8 cellular contexts compared by ENCODE assay signal in the genomic region with DNA sequence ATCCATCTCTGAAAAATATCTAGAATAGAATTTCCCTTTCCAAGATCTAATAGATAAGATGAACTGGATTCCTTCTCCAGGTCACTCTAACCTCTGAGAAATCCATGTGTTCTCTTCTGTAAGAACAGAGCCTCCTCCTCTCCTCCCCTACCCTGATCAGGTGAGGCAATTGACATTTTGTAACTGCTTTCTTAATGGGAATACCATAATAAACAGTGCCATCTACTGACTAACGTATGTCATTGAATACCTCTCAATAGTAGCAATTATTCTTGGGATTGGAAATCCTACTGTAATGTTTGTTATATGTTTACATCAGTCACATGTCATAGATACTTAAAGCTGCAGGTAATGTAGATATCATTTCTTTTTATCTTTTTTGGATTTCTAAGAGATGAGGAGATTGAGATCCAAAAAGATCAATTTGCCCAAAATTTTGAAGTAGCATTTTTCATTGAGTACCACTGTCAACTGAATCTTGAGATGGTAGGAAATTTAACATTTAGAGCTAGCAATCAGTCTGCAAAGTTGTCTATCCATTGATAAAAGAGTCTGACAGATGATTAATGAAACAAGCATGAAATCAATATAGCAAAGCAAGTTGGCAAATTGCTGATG.
DNase-seq lines count a peak whose midpoint lies in the region; ATAC-seq and TF ChIP-seq lines count a peak whose summit lies in the region.

No MANE protein-coding gene starts in this region.

- in situ Hi-C loops in ACHN (cut with HindIII; ENCODE audit: low pct_ligation_motif_present, low pct_unique_long_range_greater_than_20kb, low sequenced_read_pairs), result no loop called here

- H3K36me3 Mint-ChIP-seq in osteocyte (ENCODE audit: unreplicated experiment), result peaks cover 1% of the 10 kb centered on the region

- TF ChIP-seq POLR2A in GM18505 (IDR thresholded peaks at IDR 0.05; ENCODE audit: borderline replicate concordance, extremely low read depth, insufficient read depth, insufficient read length), result no peak

- TF ChIP-seq CTCF in fibroblast of the aortic adventitia (IDR thresholded peaks at IDR 0.05; ENCODE audit: insufficient read depth, low read length) (peak; percentile 52), osteocyte (IDR thresholded peaks at IDR 0.05) (peak; percentile 75)

- H3K9me3 Mint-ChIP-seq in osteocyte (ENCODE audit: unreplicated experiment), result no peaks in the 10 kb centered on the region

- peaks cover 5% of the 10 kb centered on the region for H3K27me3 Mint-ChIP-seq in osteocyte (ENCODE audit: unreplicated experiment)

- DNase-seq in ACHN (peak; percentile 57), NCI-H1092 (lab: John Stamatoyannopoulos, UW) (peak; percentile 1), SKM-1 treated with dmso at 0.1 percent for 144 hours (lab: John Stamatoyannopoulos, UW; ENCODE audit: unreplicated experiment) (peak; percentile 64), fibroblast of the aortic adventitia (ENCODE audit: low read depth) (peak; percentile 88), osteocyte (ENCODE audit: extremely low spot score, unreplicated experiment) (no peak)
- no peak for DNase-seq in activated effector memory CD4-positive, alpha-beta T cell treated with anti-CD3 and anti-CD28 coated beads, Interleukin-2, amount 50 U/mL, for 16 hours

- no peak overlapping the region for H3K4me3 Mint-ChIP-seq in osteocyte (ENCODE audit: unreplicated experiment)

- ATAC-seq in GM18505 (IDR thresholded peaks at IDR 0.05; ENCODE audit: unreplicated experiment), result peak; percentile 82
- ATAC-seq in HG02798 (IDR thresholded peaks at IDR 0.05; ENCODE audit: poor library complexity, unreplicated experiment), result peak; percentile 91

- peaks cover 12% of the 10 kb centered on the region for H3K4me1 Mint-ChIP-seq in osteocyte (ENCODE audit: unreplicated experiment)

- H3K27ac Mint-ChIP-seq in osteocyte (ENCODE audit: unreplicated experiment), result no peak overlapping the region

- no peak overlapping the region for H3K4me3 ChIP-seq in fibroblast of the aortic adventitia (ENCODE audit: low read depth, low read length)

Comparison
In these comparisons a context has a peak if more than half of its experiments do, and no peak if none do; other contexts are left out.
1. DNase-seq: peak in ACHN (single experiment), NCI-H1092 (single experiment), SKM-1 treated with dmso at 0.1 percent for 144 hours (single experiment) and fibroblast of the aortic adventitia (single experiment); none in osteocyte (single experiment) and activated effector memory CD4-positive, alpha-beta T cell treated with anti-CD3 and anti-CD28 coated beads, Interleukin-2, amount 50 U/mL, for 16 hours (single experiment).